In genomic region chr15:78102211-78102610, GRCh38 we compare ENCODE assay signal across 1 cellular context.
TF ChIP-seq lines count a peak whose summit lies in the region.

No MANE protein-coding gene starts in this region.

TF ChIP-seq in SK-N-SH treated with all-trans-retinoic acid at 6 μM for 48 hours, 23 proteins besides CTCF, POLR2A, EP300 and RAD21 (continued from another document):
- no peak for TF ChIP-seq PATZ1 (CRISPR knock-in tag; IDR thresholded peaks at IDR 0.05; ENCODE audit: borderline replicate concordance)
- TF ChIP-seq RARB (CRISPR knock-in tag; IDR thresholded peaks at IDR 0.05), result no peak
- no peak for TF ChIP-seq ESRRG (CRISPR knock-in tag; IDR thresholded peaks at IDR 0.05)
